ENCODE assay signal across 1 cellular context in the genomic region with DNA sequence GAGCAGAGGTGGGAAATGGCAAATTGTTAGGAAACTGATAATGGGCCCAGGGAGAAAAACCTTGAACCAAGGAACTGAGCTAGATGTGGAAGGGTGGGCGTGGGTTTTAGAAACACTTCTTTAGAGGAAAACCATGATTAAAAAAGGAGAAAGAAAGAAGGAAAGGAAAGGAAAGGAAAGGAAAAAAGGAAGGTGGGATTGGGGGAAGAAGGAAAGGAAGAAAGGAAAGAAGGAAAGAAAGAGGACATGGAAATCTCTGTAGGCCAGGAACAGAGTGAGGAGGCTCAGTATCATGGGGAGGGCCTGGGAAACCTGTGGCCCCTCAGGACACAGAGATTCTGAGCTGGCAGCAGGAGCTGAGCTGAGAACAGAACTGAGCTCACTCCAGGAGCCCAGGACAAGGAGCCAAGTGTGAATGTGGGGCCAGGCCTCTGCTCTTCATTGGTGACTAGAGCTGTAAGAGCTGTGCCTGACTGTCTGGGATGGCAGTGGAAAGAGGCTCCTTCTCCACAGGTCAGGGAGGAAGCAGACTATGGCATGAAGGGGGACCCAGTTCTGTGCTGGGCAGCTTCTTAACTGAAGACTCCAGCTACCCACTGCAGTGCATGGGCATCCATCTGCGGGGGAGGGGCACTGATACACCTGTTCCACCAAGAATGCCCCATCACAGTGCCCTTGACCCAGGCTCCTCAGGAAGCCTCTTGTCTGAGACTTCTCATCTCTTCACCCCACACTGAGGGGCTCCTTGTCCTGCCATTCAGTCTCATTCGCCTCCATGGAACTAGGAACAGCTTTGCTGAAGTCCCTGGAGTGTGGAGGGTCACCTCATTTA.
TF ChIP-seq lines count a peak whose summit lies in the region.

No MANE protein-coding gene starts in this region.

TF ChIP-seq in HepG2, 621 proteins besides CTCF, POLR2A, EP300 and RAD21:
- TF ChIP-seq ZUFSP (CRISPR knock-in tag; IDR thresholded peaks at IDR 0.05; ENCODE audit: borderline replicate concordance), result no peak
- no peak for TF ChIP-seq REL (CRISPR knock-in tag; conservative IDR thresholded peaks at IDR 0.05)
- no peak for TF ChIP-seq TMF1 (CRISPR knock-in tag; IDR thresholded peaks at IDR 0.05; ENCODE audit: low read depth)
- TF ChIP-seq, protein P1, sequence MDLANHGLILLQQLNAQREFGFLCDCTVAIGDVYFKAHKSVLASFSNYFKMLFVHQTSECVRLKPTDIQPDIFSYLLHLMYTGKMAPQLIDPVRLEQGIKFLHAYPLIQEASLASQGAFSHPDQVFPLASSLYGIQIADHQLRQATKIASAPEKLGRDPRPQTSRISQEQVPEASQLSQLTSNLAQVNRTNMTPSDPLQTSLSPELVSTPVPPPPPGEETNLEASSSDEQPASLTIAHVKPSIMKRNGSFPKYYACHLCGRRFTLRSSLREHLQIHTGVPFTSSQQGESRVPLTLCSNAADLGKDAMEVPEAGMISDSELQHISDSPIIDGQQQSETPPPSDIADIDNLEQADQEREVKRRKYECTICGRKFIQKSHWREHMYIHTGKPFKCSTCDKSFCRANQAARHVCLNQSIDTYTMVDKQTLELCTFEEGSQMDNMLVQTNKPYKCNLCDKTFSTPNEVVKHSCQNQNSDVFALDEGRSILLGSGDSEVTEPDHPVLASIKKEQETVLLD (CRISPR knock-in tag; IDR thresholded peaks at IDR 0.05; ENCODE audit: low read depth), result no peak
- TF ChIP-seq ISX (CRISPR knock-in tag; conservative IDR thresholded peaks at IDR 0.05), result no peak
- no peak for TF ChIP-seq ZNF253 (CRISPR knock-in tag; IDR thresholded peaks at IDR 0.05; ENCODE audit: borderline replicate concordance)
- TF ChIP-seq, protein P2, sequence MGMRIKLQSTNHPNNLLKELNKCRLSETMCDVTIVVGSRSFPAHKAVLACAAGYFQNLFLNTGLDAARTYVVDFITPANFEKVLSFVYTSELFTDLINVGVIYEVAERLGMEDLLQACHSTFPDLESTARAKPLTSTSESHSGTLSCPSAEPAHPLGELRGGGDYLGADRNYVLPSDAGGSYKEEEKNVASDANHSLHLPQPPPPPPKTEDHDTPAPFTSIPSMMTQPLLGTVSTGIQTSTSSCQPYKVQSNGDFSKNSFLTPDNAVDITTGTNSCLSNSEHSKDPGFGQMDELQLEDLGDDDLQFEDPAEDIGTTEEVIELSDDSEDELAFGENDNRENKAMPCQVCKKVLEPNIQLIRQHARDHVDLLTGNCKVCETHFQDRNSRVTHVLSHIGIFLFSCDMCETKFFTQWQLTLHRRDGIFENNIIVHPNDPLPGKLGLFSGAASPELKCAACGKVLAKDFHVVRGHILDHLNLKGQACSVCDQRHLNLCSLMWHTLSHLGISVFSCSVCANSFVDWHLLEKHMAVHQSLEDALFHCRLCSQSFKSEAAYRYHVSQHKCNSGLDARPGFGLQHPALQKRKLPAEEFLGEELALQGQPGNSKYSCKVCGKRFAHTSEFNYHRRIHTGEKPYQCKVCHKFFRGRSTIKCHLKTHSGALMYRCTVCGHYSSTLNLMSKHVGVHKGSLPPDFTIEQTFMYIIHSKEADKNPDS (CRISPR knock-in tag; IDR thresholded peaks at IDR 0.05), result no peak
- TF ChIP-seq EHMT2 (IDR thresholded peaks at IDR 0.05; ENCODE audit: borderline replicate concordance, low read depth, low read length), result no peak
- TF ChIP-seq DMAP1 (CRISPR knock-in tag; IDR thresholded peaks at IDR 0.05), result no peak
- TF ChIP-seq ATRX (CRISPR knock-in tag; IDR thresholded peaks at IDR 0.05; ENCODE audit: borderline replicate concordance), result no peak
- no peak for TF ChIP-seq KDM4B (CRISPR knock-in tag; IDR thresholded peaks at IDR 0.05)
- no peak for TF ChIP-seq PBX3 (CRISPR knock-in tag; IDR thresholded peaks at IDR 0.05; ENCODE audit: borderline replicate concordance)
